9 cellular contexts compared by ENCODE assay signal in the genomic region with DNA sequence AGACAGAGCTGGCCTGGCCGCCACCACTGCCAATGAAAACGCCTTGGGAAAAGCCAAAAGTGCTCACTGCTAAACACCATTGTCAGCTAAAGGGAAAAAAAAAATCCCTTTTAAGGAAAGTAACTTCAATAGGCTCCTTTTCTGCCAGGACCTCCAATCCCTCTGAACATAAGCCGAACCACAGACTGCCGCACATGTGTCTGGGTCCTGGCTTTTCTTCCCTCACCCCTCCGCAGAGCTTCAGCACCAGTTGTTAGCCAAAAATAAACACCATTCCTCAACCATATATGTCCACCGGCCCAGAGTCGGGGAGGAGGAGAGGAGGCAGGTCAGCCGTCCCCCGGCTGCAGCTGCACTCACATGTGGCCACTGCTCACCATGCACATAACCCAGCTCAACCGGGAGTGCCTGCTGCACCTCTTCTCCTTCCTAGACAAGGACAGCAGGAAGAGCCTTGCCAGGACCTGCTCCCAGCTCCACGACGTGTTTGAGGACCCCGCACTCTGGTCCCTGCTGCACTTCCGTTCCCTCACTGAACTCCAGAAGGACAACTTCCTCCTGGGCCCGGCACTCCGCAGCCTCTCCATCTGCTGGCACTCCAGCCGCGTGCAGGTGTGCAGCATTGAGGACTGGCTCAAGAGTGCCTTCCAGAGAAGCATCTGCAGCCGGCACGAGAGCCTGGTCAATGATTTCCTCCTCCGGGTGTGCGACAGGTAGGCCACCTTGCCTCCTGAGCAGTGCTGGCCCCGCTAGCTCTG. TPM values are rescaled to one million over a fixed set of nuclear protein-coding genes. Genes with fewer than 3 reads are reported as not detected.
DNase-seq lines count a peak whose midpoint lies in the region; ATAC-seq, FAIRE-seq and TF ChIP-seq lines count a peak whose summit lies in the region.
"Had no signal": no experiment of that assay in that cellular context is flagged by ENCODE, and none has a peak within 500 bp of the region (broad histone marks: within the 10 kb centered on the region; RNA-seq: fewer than 3 reads in every experiment).

TSS of gene FBXL22 (plus strand) at position 355 of the 758 bp plus-strand sequence. CDS start at position 361, 6 bp downstream.

- in situ Hi-C loops in HepG2 (cut with HindIII; ENCODE audit: extremely low pct_ligation_motif_present, low pct_unique_long_range_greater_than_20kb) = no loop called here

- no peaks in the 10 kb centered on the region for H3K79me2 ChIP-seq in HepG2 (ENCODE audit: insufficient read depth, low read length)

- H3K9me3 ChIP-seq in HepG2 (ENCODE audit: low read length) (no peaks in the 10 kb centered on the region), right lobe of liver (no peaks in the 10 kb centered on the region), muscle layer of colon (ENCODE audit: low read length) (no peaks in the 10 kb centered on the region), vagina (no peaks in the 10 kb centered on the region)

- no peak for TF ChIP-seq CTCF in HepG2 (CRISPR knock-in tag; IDR thresholded peaks at IDR 0.05)
- TF ChIP-seq CTCF in right lobe of liver (IDR thresholded peaks at IDR 0.05) = no peak
- no peak for TF ChIP-seq CTCF in chondrocyte (IDR thresholded peaks at IDR 0.05)
- no peak for TF ChIP-seq CTCF in vagina (IDR thresholded peaks at IDR 0.05)

- no peaks in the 10 kb centered on the region for H3K27me3 Mint-ChIP-seq in chondrocyte (ENCODE audit: low read depth)

- no TSS peak for BruUV-seq in HepG2 (replicated peaks; lab: Mats Ljungman, UMichigan)

- CTCF ChIA-PET in HepG2 (lab: Yijun Ruan, JAX; ENCODE audit: low intra/inter-chr PET ratio, low total read pairs) = no interaction called here

- no peak for TF ChIP-seq RAD21 in HepG2 (CRISPR knock-in tag; IDR thresholded peaks at IDR 0.05)

- FAIRE-seq in HepG2 (lab: Jason Lieb, UNC) = no peak

- POLR2A ChIA-PET in HepG2 (lab: Yijun Ruan, JAX) = interaction anchor here (1.4 to 1.5 kb wide), 2 partner anchors 13 to 130 kb away, joined by 3 to 4 read pairs; no protein-coding TSS in a partner anchor

- no peaks in the 10 kb centered on the region for H3K9me3 Mint-ChIP-seq in chondrocyte (ENCODE audit: low read depth)

- intact Hi-C loops in HepG2 (cut with micrococcal nuclease; ENCODE audit: unreplicated experiment) (loop anchor here (5.0 kb wide), 2 partner anchors 130 to 305 kb away; no protein-coding TSS in a partner anchor), right lobe of liver (cut with DNase I) (no loop called here), vagina (cut with DNase I) (loop anchor here (10.0 kb wide), 1 partner anchor 92 kb away; the partner anchor contains the start of gene USP3)

- peak within 1 kb of the TSS; percentile 99 for H3K4me2 ChIP-seq in HepG2 (ENCODE audit: low read depth, low read length)

- H3K4me3 ChIP-seq in HepG2 (replicated peaks in 1 of 3; ENCODE audit: insufficient read depth in 1 of 3, low read depth in 2 of 3, low read length in 3 of 3) (peak within 1 kb of the TSS in 1 of 3 experiments; percentile 88; a peak in 2 of 6 replicates), right lobe of liver (no peak within 1 kb of the TSS), muscle layer of colon (ENCODE audit: low read depth in 1 of 2, low read length in 2 of 2) (peak within 1 kb of the TSS; percentile 76 to 83), vagina (peak within 1 kb of the TSS; percentile 80 to 89)

- no peak within 1 kb of the TSS for H3K27ac ChIP-seq in HepG2 (ENCODE audit: extremely low read length, insufficient read depth, low read length)
- H3K27ac ChIP-seq in right lobe of liver = no peak within 1 kb of the TSS
- peak within 1 kb of the TSS; percentile 97 for H3K27ac ChIP-seq in muscle layer of colon (ENCODE audit: low read depth, low read length)
- peak within 1 kb of the TSS; percentile 81 for H3K27ac ChIP-seq in vagina

- peak within 1 kb of the TSS; percentile 60 for H3K4me3 Mint-ChIP-seq in chondrocyte (ENCODE audit: unreplicated experiment)

- peaks cover 7% of the 10 kb centered on the region for H3K36me3 Mint-ChIP-seq in chondrocyte (ENCODE audit: low read depth)

- no peaks in the 10 kb centered on the region; a peak in 1 of 5 replicates for H3K27me3 ChIP-seq in HepG2 (ENCODE audit: control insufficient read depth in 1 of 2, insufficient read depth in 2 of 2, low read length in 2 of 2)
- no peaks in the 10 kb centered on the region for H3K27me3 ChIP-seq in right lobe of liver
- H3K27me3 ChIP-seq in muscle layer of colon (ENCODE audit: control insufficient read depth in 1 of 2, insufficient read depth in 2 of 2, low read length in 2 of 2) = no peaks in the 10 kb centered on the region
- no peaks in the 10 kb centered on the region for H3K27me3 ChIP-seq in vagina

- H2AFZ ChIP-seq in HepG2 (ENCODE audit: low read length) = no peak within 1 kb of the TSS

- H3K27ac Mint-ChIP-seq in chondrocyte (ENCODE audit: unreplicated experiment) = peak within 1 kb of the TSS; percentile 97

- ATAC-seq in HepG2 = no peak
- no peak for ATAC-seq in right lobe of liver
- no peak for ATAC-seq in GM18502 (IDR thresholded peaks at IDR 0.05; ENCODE audit: poor library complexity, unreplicated experiment)

- H3K9ac ChIP-seq in HepG2 (ENCODE audit: insufficient read depth, low read depth, low read length) = no peak within 1 kb of the TSS
- peak within 1 kb of the TSS; percentile 94 for H3K9ac ChIP-seq in muscle layer of colon (ENCODE audit: low read length)

- DNase-seq in HepG2 (ENCODE audit: low spot score) = no peak
- no peak for DNase-seq in right lobe of liver
- DNase-seq in chondrocyte (ENCODE audit: low spot score) = no peak
- DNase-seq in vagina (ENCODE audit: extremely low spot score in 2 of 2) = no peak
- no peak for DNase-seq in putamen (ENCODE audit: low spot score)
- no peak for DNase-seq in NCI-H146 (lab: John Stamatoyannopoulos, UW)
- DNase-seq: DND-41 had no signal

- H3K4me1 Mint-ChIP-seq in chondrocyte (ENCODE audit: low read depth) = peaks cover 51% of the 10 kb centered on the region

- no peaks in the 10 kb centered on the region for H4K20me1 ChIP-seq in HepG2 (ENCODE audit: insufficient read depth, low read length)

- TF ChIP-seq EP300 in HepG2 (IDR thresholded peaks at IDR 0.05; ENCODE audit: low read depth in 2 of 2, low read length in 2 of 2) (no peak), HepG2 (CRISPR knock-in tag; IDR thresholded peaks at IDR 0.05; ENCODE audit: borderline replicate concordance) (no peak)

- TF ChIP-seq POLR2A in HepG2 (IDR thresholded peaks at IDR 0.05; ENCODE audit: insufficient read depth in 1 of 2, low read depth in 2 of 2, low read length in 2 of 2) = no peak
- TF ChIP-seq POLR2A in right lobe of liver (IDR thresholded peaks at IDR 0.05) = no peak
- TF ChIP-seq POLR2A in vagina (IDR thresholded peaks at IDR 0.05) = no peak

- H3K36me3 ChIP-seq in HepG2 (replicated peaks in 1 of 2; ENCODE audit: control insufficient read depth in 1 of 2, insufficient read depth in 2 of 2, low read length in 2 of 2) = peaks cover 2 to 7% of the 10 kb centered on the region in 2 experiments; a peak in 3 of 5 replicates
- peaks cover 0 to 16% (median 1%) of the 10 kb centered on the region in 4 donors for H3K36me3 ChIP-seq in right lobe of liver
- H3K36me3 ChIP-seq in muscle layer of colon (ENCODE audit: insufficient read depth, low read length) = peaks cover 13% of the 10 kb centered on the region
- peaks cover 0 to 3% of the 10 kb centered on the region in 2 donors for H3K36me3 ChIP-seq in vagina

- H3K4me1 ChIP-seq in HepG2 (ENCODE audit: insufficient read depth, low read length) = peaks cover 40% of the 10 kb centered on the region
- peaks cover 0 to 10% (median 0%) of the 10 kb centered on the region in 4 donors for H3K4me1 ChIP-seq in right lobe of liver
- peaks cover 33% of the 10 kb centered on the region for H3K4me1 ChIP-seq in muscle layer of colon (ENCODE audit: insufficient read depth, low read length)
- peaks cover 70% of the 10 kb centered on the region for H3K4me1 ChIP-seq in vagina

- WGBS in HepG2 (ENCODE audit: low lambda C conversion rate) = 72% methylated on average over 17 of the region's 23 CpGs
- 69% methylated on average over 3 of the region's 23 CpGs for WGBS in right lobe of liver (ENCODE audit: insufficient coverage, low coverage, low lambda C conversion rate, missing lambda C conversion rate)

RNA-seq across cellular contexts. Expression of gene FBXL22, which starts in this region (rescaled TPM):
- total RNA-seq in HepG2 (2016; rRNA removed; fragmentation: Illumina TruSeq; extraction: Trizol) (0.20 and 0.33 TPM in 2 replicates), right lobe of liver (under 1 TPM in 4 of 6 experiments, not detected in 2; 0.26 to 0.56 (median 0.44) TPM), chondrocyte (2.8 to 3.9 TPM (median 2.9 TPM) in 3 replicates), vagina (10.1 TPM)
- 0.44 and 0.71 TPM in 2 replicates for total RNA-seq in HepG2 (2016; cell fraction: cytosol; rRNA removed; fragmentation: Illumina TruSeq; extraction: Trizol; ENCODE audit: low read depth)
- total RNA-seq in HepG2 (2016; cell fraction: insoluble cytoplasmic fraction; rRNA removed; fragmentation: Illumina TruSeq; extraction: Trizol) = 0.19 and 0.50 TPM in 2 replicates
- total RNA-seq in HepG2 (2016; cell fraction: membrane; rRNA removed; fragmentation: Illumina TruSeq; extraction: Trizol) = 0.52 and 0.59 TPM in 2 replicates
- 0.47 and 1.1 TPM in 2 replicates for total RNA-seq in HepG2 (2016; cell fraction: nucleus; rRNA removed; fragmentation: Illumina TruSeq; extraction: Trizol)
- 0.09 and 0.15 TPM in 2 replicates for polyA plus RNA-seq in HepG2 (2011; rRNA removed)
- 0.18 and 0.27 TPM in 2 replicates for polyA plus RNA-seq in HepG2 (2011; cell fraction: cytosol; rRNA removed)
- polyA plus RNA-seq in HepG2 (2011; cell fraction: nucleus; rRNA removed) = 0.43 and 0.68 TPM in 2 replicates
- 0.17 and 0.48 TPM in 2 replicates for polyA plus RNA-seq in HepG2 (2012)
- polyA plus RNA-seq in HepG2 (2016; cell fraction: cytosol; fragmentation: Illumina TruSeq; extraction: Trizol; ENCODE audit: low read depth) = 0.26 and 0.31 TPM in 2 replicates
- 0.45 and 0.47 TPM in 2 replicates for polyA plus RNA-seq in HepG2 (2016; cell fraction: insoluble cytoplasmic fraction; fragmentation: Illumina TruSeq; extraction: Trizol; ENCODE audit: low read depth)
- polyA plus RNA-seq in HepG2 (2016; cell fraction: membrane; fragmentation: Illumina TruSeq; extraction: Trizol; ENCODE audit: low read depth) = 0.47 and 0.55 TPM in 2 replicates
- polyA plus RNA-seq in HepG2 (2016; cell fraction: nucleus; fragmentation: Illumina TruSeq; extraction: Trizol; ENCODE audit: insufficient read depth, low read depth) = 0.40 and 1.6 TPM in 2 replicates
- polyA minus RNA-seq in HepG2 (2011; rRNA and poly(A)+ RNA removed; ENCODE audit: low replicate concordance) = 0.54 and 0.63 TPM in 2 replicates
- not detected in 2 replicates for polyA minus RNA-seq in HepG2 (2011; cell fraction: cytosol; rRNA and poly(A)+ RNA removed)
- polyA minus RNA-seq in HepG2 (2011; cell fraction: nucleus; rRNA and poly(A)+ RNA removed) = 0.99 and 1.2 TPM in 2 replicates

Comparison
In these comparisons a context has a peak if more than half of its experiments do, and no peak if none do; other contexts are left out.
1. intact Hi-C loops: an anchor here in HepG2 (5.0 kb wide) and vagina (10.0 kb wide); none called in right lobe of liver.
2. H3K27ac ChIP-seq: peak in muscle layer of colon (single experiment) and vagina (single experiment); none in HepG2 (single experiment) and right lobe of liver (0 of 3).
3. H3K4me3 ChIP-seq: peak in muscle layer of colon (2 of 2) and vagina (2 of 2); none in right lobe of liver (0 of 3).